In genomic region chr12:13173012-13173441, GRCh38 we compare ENCODE assay signal across 11 cellular contexts. TPM values are rescaled to one million over a fixed set of nuclear protein-coding genes. Genes with fewer than 3 reads are reported as not detected.
A peak's percentile ranks its signal among the peaks of the same experiment; 100 is the strongest.
DNase-seq lines count a peak whose midpoint lies in the region; ATAC-seq and TF ChIP-seq lines count a peak whose summit lies in the region.
"Had no signal": no experiment of that assay in that cellular context is flagged by ENCODE, and none has a peak within 500 bp of the region (broad histone marks: within the 10 kb centered on the region; RNA-seq: fewer than 3 reads in every experiment).

No MANE protein-coding gene starts in this region.

- peak overlapping the region; percentile 60 for H3K9ac ChIP-seq in HCT116 (ENCODE audit: low read length)

- H3K27ac ChIP-seq in HCT116 (ENCODE audit: low read depth, low read length) (peak overlapping the region; percentile 76), body of pancreas (peak overlapping the region in 1 of 4 donors; percentile 5), right atrium auricular region (peak overlapping the region; percentile 36 to 75), WERI-Rb-1 (no peak overlapping the region), dorsolateral prefrontal cortex (peak overlapping the region in 6 of 59 donors; percentile 25 to 69 (median 43))

- POLR2A ChIA-PET in HCT116 (lab: Charles Lee), result no interaction called here

- RAD21 ChIA-PET in HCT116 (lab: Charles Lee; ENCODE audit: low non-redundant PET in 1 of 2, low total read pairs in 2 of 2, uncharacterized antibody in 2 of 2, unreplicated experiment in 2 of 2), result no interaction called here

- no peaks in the 10 kb centered on the region for H3K79me2 ChIP-seq in HCT116 (ENCODE audit: insufficient read depth, low read length)

- H3K4me1 ChIP-seq in HCT116 (ENCODE audit: control insufficient read depth in 1 of 2, insufficient read depth in 2 of 2, low read length in 2 of 2) (peaks cover 53 to 94% of the 10 kb centered on the region in 2 experiments), body of pancreas (no peaks in the 10 kb centered on the region), right atrium auricular region (peaks cover 0 to 36% of the 10 kb centered on the region in 2 donors)

- no peaks in the 10 kb centered on the region for H3K36me3 ChIP-seq in HCT116 (ENCODE audit: control insufficient read depth in 1 of 2, insufficient read depth in 2 of 2, low read length in 2 of 2)
- H3K36me3 ChIP-seq in body of pancreas (replicated peaks in 1 of 2; ENCODE audit: insufficient read depth in 1 of 2, low read depth in 2 of 2), result no peaks in the 10 kb centered on the region
- no peaks in the 10 kb centered on the region for H3K36me3 ChIP-seq in right atrium auricular region
- no peaks in the 10 kb centered on the region for H3K36me3 ChIP-seq in WERI-Rb-1
- H3K36me3 ChIP-seq: thoracic aorta had no signal

- TF ChIP-seq RAD21 in HCT116 (IDR thresholded peaks at IDR 0.05; ENCODE audit: low read depth), result no peak

- TF ChIP-seq POLR2A in HCT116 (IDR thresholded peaks at IDR 0.05; ENCODE audit: borderline replicate concordance, extremely low read depth, insufficient read depth, insufficient read length), result no peak
- TF ChIP-seq POLR2A in body of pancreas (IDR thresholded peaks at IDR 0.05), result no peak

- 76 to 79% methylated on average over 5 of the region's 5 CpGs for WGBS in body of pancreas, 2 donors

- no peak overlapping the region for H3K27ac Mint-ChIP-seq in natural killer cell treated with Interleukin-12 subunit alpha and Interleukin-12 subunit beta and Interleukin-15 and Interleukin-18, amount 100 ng/mL, for 72 hours

- peak overlapping the region in 1 of 2 experiments; percentile 18; a peak in 2 of 4 replicates for H3K4me3 ChIP-seq in HCT116 (replicated peaks in 1 of 2; ENCODE audit: low read depth in 1 of 2, low read length in 2 of 2)
- H3K4me3 ChIP-seq in body of pancreas, result no peak overlapping the region
- H3K4me3 ChIP-seq in right atrium auricular region, result no peak overlapping the region
- H3K4me3 ChIP-seq in WERI-Rb-1 (ENCODE audit: low read depth, low read length), result no peak overlapping the region
- no peak overlapping the region for H3K4me3 ChIP-seq in dorsolateral prefrontal cortex
- H3K4me3 ChIP-seq: thoracic aorta had no signal

- H3K36me3 Mint-ChIP-seq in natural killer cell treated with Interleukin-12 subunit alpha and Interleukin-12 subunit beta and Interleukin-15 and Interleukin-18, amount 100 ng/mL, for 72 hours, result no peaks in the 10 kb centered on the region
- H3K36me3 Mint-ChIP-seq: activated naive CD4-positive, alpha-beta T cell treated with anti-CD3 and anti-CD28 coated beads, Interleukin-2, amount 50 U/mL, for 72 hours had no signal

- no peaks in the 10 kb centered on the region for H3K9me3 Mint-ChIP-seq in natural killer cell treated with Interleukin-12 subunit alpha and Interleukin-12 subunit beta and Interleukin-15 and Interleukin-18, amount 100 ng/mL, for 72 hours

- no TSS peak for BruUV-seq in HCT116 (replicated peaks; lab: Mats Ljungman, UMichigan)

- no peak overlapping the region for H3K4me3 Mint-ChIP-seq in natural killer cell treated with Interleukin-12 subunit alpha and Interleukin-12 subunit beta and Interleukin-15 and Interleukin-18, amount 100 ng/mL, for 72 hours

- H3K27me3 ChIP-seq in HCT116 (ENCODE audit: insufficient read depth, low read length), result no peaks in the 10 kb centered on the region
- H3K27me3 ChIP-seq in body of pancreas, result no peaks in the 10 kb centered on the region
- H3K27me3 ChIP-seq in right atrium auricular region, result no peaks in the 10 kb centered on the region
- H3K27me3 ChIP-seq in WERI-Rb-1 (ENCODE audit: insufficient read depth, low read depth, severe bottlenecking), result no peaks in the 10 kb centered on the region
- H3K27me3 ChIP-seq in dorsolateral prefrontal cortex, result no peaks in the 10 kb centered on the region

- CTCF ChIA-PET in HCT116 (lab: Charles Lee), result no interaction called here

- H3K9me2 ChIP-seq in HCT116 (ENCODE audit: insufficient read depth), result no peaks in the 10 kb centered on the region

- no peak for ATAC-seq in HCT116
- peak; percentile 56 for ATAC-seq in body of pancreas
- ATAC-seq in natural killer cell treated with Interleukin-12 subunit alpha and Interleukin-12 subunit beta and Interleukin-15 and Interleukin-18, amount 100 ng/mL, for 72 hours, result no peak

- peak overlapping the region; percentile 62 for H3K4me2 ChIP-seq in HCT116 (ENCODE audit: low read length)

- peaks cover 5 to 6% of the 10 kb centered on the region in 2 donors for H3K4me1 Mint-ChIP-seq in natural killer cell treated with Interleukin-12 subunit alpha and Interleukin-12 subunit beta and Interleukin-15 and Interleukin-18, amount 100 ng/mL, for 72 hours (ENCODE audit: low read depth in 2 of 2)

- TF ChIP-seq CTCF in HCT116 (IDR thresholded peaks at IDR 0.05 in 2 of 3, conservative IDR thresholded peaks at IDR 0.05 in 1 of 3; ENCODE audit: borderline replicate concordance in 1 of 3, insufficient read depth in 1 of 3, low read depth in 2 of 3, low read length in 2 of 3) (no peak), body of pancreas (IDR thresholded peaks at IDR 0.05) (no peak), right atrium auricular region (IDR thresholded peaks at IDR 0.05) (no peak), WERI-Rb-1 (IDR thresholded peaks at IDR 0.05; ENCODE audit: low read depth, low read length) (no peak), dorsolateral prefrontal cortex (IDR thresholded peaks at IDR 0.05 in 54 of 56, conservative IDR thresholded peaks at IDR 0.05 in 2 of 56; ENCODE audit: low read depth in 1 of 56, partially characterized antibody in 56 of 56) (no peak)

- peaks cover 50 to 63% of the 10 kb centered on the region in 2 donors for H3K27me3 Mint-ChIP-seq in natural killer cell treated with Interleukin-12 subunit alpha and Interleukin-12 subunit beta and Interleukin-15 and Interleukin-18, amount 100 ng/mL, for 72 hours

- intact Hi-C loops in HCT116 (cut with micrococcal nuclease) (no loop called here), body of pancreas (cut with DNase I) (no loop called here), dorsolateral prefrontal cortex (cut with DNase I) (no loop called here)

- DNase-seq in HCT116 (ENCODE audit: low read depth, low spot score), result no peak
- no peak for DNase-seq in body of pancreas
- DNase-seq in right atrium auricular region (ENCODE audit: low spot score), result no peak
- DNase-seq in smooth muscle cell of the brain vasculature (ENCODE audit: low read depth, low spot score), result peak; percentile 44
- DNase-seq in WERI-Rb-1, result no peak
- no peak for DNase-seq in natural killer cell treated with Interleukin-12 subunit alpha and Interleukin-12 subunit beta and Interleukin-15 and Interleukin-18, amount 100 ng/mL, for 72 hours (ENCODE audit: low spot score)
- no peak for DNase-seq in SKM-1 (lab: John Stamatoyannopoulos, UW; ENCODE audit: unreplicated experiment)
- DNase-seq in dorsolateral prefrontal cortex, result no peak
- DNase-seq: NCI-H2029 had no signal

- H3K9me3 ChIP-seq in HCT116 (ENCODE audit: control insufficient read depth in 1 of 2, insufficient read depth in 1 of 2, low read depth in 1 of 2, low read length in 2 of 2) (no peaks in the 10 kb centered on the region), body of pancreas (no peaks in the 10 kb centered on the region), right atrium auricular region (no peaks in the 10 kb centered on the region), WERI-Rb-1 (ENCODE audit: severe bottlenecking) (no peaks in the 10 kb centered on the region)
- H3K9me3 ChIP-seq: thoracic aorta had no signal

- H2AFZ ChIP-seq in HCT116 (ENCODE audit: low read depth, low read length, poor library complexity, severe bottlenecking), result no peak overlapping the region

- no peaks in the 10 kb centered on the region for H4K20me1 ChIP-seq in HCT116 (ENCODE audit: insufficient read depth)

TF ChIP-seq in HCT116, 20 proteins besides CTCF, POLR2A, EP300 and RAD21:
- TF ChIP-seq CBX3 (IDR thresholded peaks at IDR 0.05; ENCODE audit: low read depth) (no peak), EGR1 (IDR thresholded peaks at IDR 0.05; ENCODE audit: low read depth) (no peak)
TF ChIP-seq in HCT116: peak in this region for 0.

RNA-seq across cellular contexts. Expression of gene EMP1, which starts 23.5 kb away (rescaled TPM):
- total RNA-seq in HCT116 (2021; ENCODE audit: unreplicated experiment) (110 TPM), body of pancreas (10 to 100 TPM; 29.0 to 40.5 TPM), right atrium auricular region (100 to 1,000 TPM; 188 to 208 TPM), dorsolateral prefrontal cortex (100 to 1,000 TPM in 8 of 120 experiments, 10 to 100 TPM in 109, 1 to 10 TPM in 3; 6.7 to 201 (median 32.3) TPM)
- polyA plus RNA-seq in HCT116 (2012), result 170 and 244 TPM in 2 replicates
- total RNA-seq in natural killer cell treated with Interleukin-12 subunit alpha and Interleukin-12 subunit beta and Interleukin-15 and Interleukin-18, amount 100 ng/mL, for 72 hours, result 1 to 10 TPM; 1.4 to 4.2 TPM
